In genomic region chr7:107032720-107033438, GRCh38 we compare ENCODE assay signal across 1 cellular context.
A peak's percentile ranks its signal among the peaks of the same experiment; 100 is the strongest.
TF ChIP-seq lines count a peak whose summit lies in the region.

No MANE protein-coding gene starts in this region.

TF ChIP-seq in K562, 482 proteins besides CTCF, POLR2A, EP300 and RAD21 (continued from another document):
- TF ChIP-seq, protein P1, sequence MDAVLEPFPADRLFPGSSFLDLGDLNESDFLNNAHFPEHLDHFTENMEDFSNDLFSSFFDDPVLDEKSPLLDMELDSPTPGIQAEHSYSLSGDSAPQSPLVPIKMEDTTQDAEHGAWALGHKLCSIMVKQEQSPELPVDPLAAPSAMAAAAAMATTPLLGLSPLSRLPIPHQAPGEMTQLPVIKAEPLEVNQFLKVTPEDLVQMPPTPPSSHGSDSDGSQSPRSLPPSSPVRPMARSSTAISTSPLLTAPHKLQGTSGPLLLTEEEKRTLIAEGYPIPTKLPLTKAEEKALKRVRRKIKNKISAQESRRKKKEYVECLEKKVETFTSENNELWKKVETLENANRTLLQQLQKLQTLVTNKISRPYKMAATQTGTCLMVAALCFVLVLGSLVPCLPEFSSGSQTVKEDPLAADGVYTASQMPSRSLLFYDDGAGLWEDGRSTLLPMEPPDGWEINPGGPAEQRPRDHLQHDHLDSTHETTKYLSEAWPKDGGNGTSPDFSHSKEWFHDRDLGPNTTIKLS (IDR thresholded peaks at IDR 0.05; ENCODE audit: borderline replicate concordance, low read depth) = no peak
- peak; percentile 16 for TF ChIP-seq NCOA4 (IDR thresholded peaks at IDR 0.05; ENCODE audit: partially characterized antibody)
- peak; percentile 56 for TF ChIP-seq ZNF384 (IDR thresholded peaks at IDR 0.05; ENCODE audit: low read depth, low read length)
- peak; percentile 82; the same call in 1 of the 2 replicates for TF ChIP-seq LARP7 (IDR thresholded peaks at IDR 0.05)
- peak; percentile 11; the same call in 1 of the 2 replicates for TF ChIP-seq DMBX1 (CRISPR knock-in tag; IDR thresholded peaks at IDR 0.05; ENCODE audit: borderline replicate concordance)
- TF ChIP-seq ARNT (IDR thresholded peaks at IDR 0.05) = 0 out of 4 replicates have a peak, but pooled peaks of 1 of the 2 experiments have one; percentile 33
- TF ChIP-seq, protein P2, sequence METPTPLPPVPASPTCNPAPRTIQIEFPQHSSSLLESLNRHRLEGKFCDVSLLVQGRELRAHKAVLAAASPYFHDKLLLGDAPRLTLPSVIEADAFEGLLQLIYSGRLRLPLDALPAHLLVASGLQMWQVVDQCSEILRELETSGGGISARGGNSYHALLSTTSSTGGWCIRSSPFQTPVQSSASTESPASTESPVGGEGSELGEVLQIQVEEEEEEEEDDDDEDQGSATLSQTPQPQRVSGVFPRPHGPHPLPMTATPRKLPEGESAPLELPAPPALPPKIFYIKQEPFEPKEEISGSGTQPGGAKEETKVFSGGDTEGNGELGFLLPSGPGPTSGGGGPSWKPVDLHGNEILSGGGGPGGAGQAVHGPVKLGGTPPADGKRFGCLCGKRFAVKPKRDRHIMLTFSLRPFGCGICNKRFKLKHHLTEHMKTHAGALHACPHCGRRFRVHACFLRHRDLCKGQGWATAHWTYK (CRISPR knock-in tag; IDR thresholded peaks at IDR 0.05) = 0 out of 2 replicates have a peak, but pooled peaks have one; percentile 18
- TF ChIP-seq ZNF212 (CRISPR knock-in tag; IDR thresholded peaks at IDR 0.05) = peak; percentile 37; the same call in 1 of the 2 replicates
- TF ChIP-seq SMARCE1 (IDR thresholded peaks at IDR 0.05) = peak; percentile 74
- peak; percentile 16 to 37; a peak in 1 of 4 replicates for TF ChIP-seq FOXK2 (conservative IDR thresholded peaks at IDR 0.05 in 1 of 2, IDR thresholded peaks at IDR 0.05 in 1 of 2; ENCODE audit: low read depth in 2 of 2)
- TF ChIP-seq SMARCA5 (IDR thresholded peaks at IDR 0.05) = peak; percentile 44; the same call in 1 of the 2 replicates
- TF ChIP-seq HLTF (IDR thresholded peaks at IDR 0.05) = peak; percentile 91
